In genomic region chr1:204545202-204545601, GRCh38 we compare ENCODE assay signal across 17 cellular contexts. TPM values are rescaled to one million over a fixed set of nuclear protein-coding genes. Genes with fewer than 3 reads are reported as not detected.
DNase-seq lines count a peak whose midpoint lies in the region; ATAC-seq and TF ChIP-seq lines count a peak whose summit lies in the region.
"Had no signal": no experiment of that assay in that cellular context is flagged by ENCODE, and none has a peak within 500 bp of the region (broad histone marks: within the 10 kb centered on the region; RNA-seq: fewer than 3 reads in every experiment).

No MANE protein-coding gene starts in this region.

- TF ChIP-seq CTCF in epithelial cell of esophagus (IDR thresholded peaks at IDR 0.05; ENCODE audit: insufficient read depth, low read depth, low read length, missing control alignments) (no peak), osteocyte (IDR thresholded peaks at IDR 0.05) (no peak)

- H3K4me1 Mint-ChIP-seq in T-helper 2 cell treated with Interferon-gamma antibody and Interleukin-4, amounts not matched to agents 5 μg/mL and 100 μg/mL, for 36 hours (ENCODE audit: low read depth) = peaks cover 57% of the 10 kb centered on the region
- peaks cover 21% of the 10 kb centered on the region for H3K4me1 Mint-ChIP-seq in osteocyte (ENCODE audit: unreplicated experiment)
- H3K4me1 Mint-ChIP-seq: nephron progenitor cell had no signal

- H3K4me3 Mint-ChIP-seq in T-helper 2 cell treated with Interferon-gamma antibody and Interleukin-4, amounts not matched to agents 5 μg/mL and 100 μg/mL, for 36 hours = peak overlapping the region; percentile 77
- peak overlapping the region; percentile 5 for H3K4me3 Mint-ChIP-seq in osteocyte (ENCODE audit: unreplicated experiment)
- H3K4me3 Mint-ChIP-seq: nephron progenitor cell had no signal

- H3K4me3 ChIP-seq in epithelial cell of esophagus (ENCODE audit: low read length) = no peak overlapping the region
- H3K4me3 ChIP-seq: coronary artery, gastroesophageal sphincter, SJCRH30, upper lobe of right lung had no signal

- peak overlapping the region; percentile 94 for H3K27ac Mint-ChIP-seq in T-helper 2 cell treated with Interferon-gamma antibody and Interleukin-4, amounts not matched to agents 5 μg/mL and 100 μg/mL, for 36 hours
- H3K27ac Mint-ChIP-seq in osteocyte (ENCODE audit: unreplicated experiment) = peak overlapping the region; percentile 78
- H3K27ac Mint-ChIP-seq: nephron progenitor cell had no signal

- H3K9me3 Mint-ChIP-seq in T-helper 2 cell treated with Interferon-gamma antibody and Interleukin-4, amounts not matched to agents 5 μg/mL and 100 μg/mL, for 36 hours = peaks cover 15% of the 10 kb centered on the region
- H3K9me3 Mint-ChIP-seq in osteocyte (ENCODE audit: unreplicated experiment) = no peaks in the 10 kb centered on the region
- H3K9me3 Mint-ChIP-seq: nephron progenitor cell had no signal

- peaks cover 92% of the 10 kb centered on the region for H3K36me3 Mint-ChIP-seq in T-helper 2 cell treated with Interferon-gamma antibody and Interleukin-4, amounts not matched to agents 5 μg/mL and 100 μg/mL, for 36 hours (ENCODE audit: low read depth)
- H3K36me3 Mint-ChIP-seq in osteocyte (ENCODE audit: unreplicated experiment) = peaks cover 79% of the 10 kb centered on the region

- DNase-seq in T-helper 2 cell treated with Interferon-gamma antibody and Interleukin-4, amounts not matched to agents 5 μg/mL and 100 μg/mL, for 36 hours (ENCODE audit: low spot score) = no peak
- DNase-seq in T-helper 2 cell (no peak), RKO (ENCODE audit: low spot score) (peak; percentile 40), epithelial cell of esophagus (ENCODE audit: low read depth) (peak; percentile 51), osteocyte (ENCODE audit: extremely low spot score, unreplicated experiment) (no peak)
- no peak for DNase-seq in activated effector memory CD4-positive, alpha-beta T cell treated with Interleukin-2 at 50 U/mL for 16 hours
- DNase-seq in stimulated activated CD4-positive, alpha-beta T cell treated with anti-CD3 and anti-CD28 coated beads, Interleukin-15, amount 100 ng/mL, for 24 hours = no peak
- DNase-seq: activated CD4-positive, CD25-positive, alpha-beta regulatory T cell; activated gamma-delta T cell; KBM-7; NCI-H2029; nephron progenitor cell; SJCRH30; upper lobe of right lung had no signal

- no peaks in the 10 kb centered on the region for H3K27me3 Mint-ChIP-seq in T-helper 2 cell treated with Interferon-gamma antibody and Interleukin-4, amounts not matched to agents 5 μg/mL and 100 μg/mL, for 36 hours (ENCODE audit: low read depth)
- H3K27me3 Mint-ChIP-seq in osteocyte (ENCODE audit: unreplicated experiment) = no peaks in the 10 kb centered on the region

- ATAC-seq in GM18870 (IDR thresholded peaks at IDR 0.05; ENCODE audit: unreplicated experiment) = no peak
- ATAC-seq: gastroesophageal sphincter, upper lobe of right lung had no signal

RNA-seq across cellular contexts. Expression of gene MDM4, which starts 29.0 kb away (rescaled TPM):
- 70.8 and 77.3 TPM in 2 replicates for total RNA-seq in osteocyte

RNA-seq across cellular contexts. Expression of gene PIK3C2B, which starts 50.6 kb away (rescaled TPM):
- 14.9 and 17.5 TPM in 2 replicates for total RNA-seq in osteocyte

Comparison
In these comparisons a context has a peak if more than half of its experiments do, and no peak if none do; other contexts are left out.
1. DNase-seq: peak in RKO (single experiment) and epithelial cell of esophagus (single experiment); none in T-helper 2 cell treated with Interferon-gamma antibody and Interleukin-4, amounts not matched to agents 5 μg/mL and 100 μg/mL, for 36 hours (single experiment), T-helper 2 cell (0 of 5), osteocyte (single experiment), activated effector memory CD4-positive, alpha-beta T cell treated with Interleukin-2 at 50 U/mL for 16 hours (single experiment) and stimulated activated CD4-positive, alpha-beta T cell treated with anti-CD3 and anti-CD28 coated beads, Interleukin-15, amount 100 ng/mL, for 24 hours (single experiment).